In the genomic region with DNA sequence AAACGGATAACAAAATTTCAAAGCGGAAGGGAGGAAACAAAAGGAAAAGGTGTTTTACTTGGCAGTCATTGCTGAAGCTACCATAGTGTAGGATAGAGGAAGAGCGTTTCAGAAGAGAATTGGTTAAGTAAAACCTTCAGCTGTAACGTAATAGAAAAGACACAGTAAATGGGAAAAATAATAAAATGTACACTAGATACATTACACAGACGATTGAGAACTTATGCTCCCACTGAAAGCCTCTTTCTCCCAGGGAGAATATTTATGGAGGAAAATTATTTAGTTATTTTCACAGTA, we compare ENCODE assay signal across 9 cellular contexts.
DNase-seq lines count a peak whose midpoint lies in the region; ATAC-seq and TF ChIP-seq lines count a peak whose summit lies in the region.
"Had no signal": no experiment of that assay in that cellular context is flagged by ENCODE, and none has a peak within 500 bp of the region (broad histone marks: within the 10 kb centered on the region; RNA-seq: fewer than 3 reads in every experiment).

No MANE protein-coding gene starts in this region.

- H3K9me3 ChIP-seq in ovary, result no peaks in the 10 kb centered on the region

- H3K4me1 ChIP-seq in ovary (ENCODE audit: insufficient read depth), result no peaks in the 10 kb centered on the region

- peak overlapping the region in 37 of 59 donors; percentile 5 to 90 (median 73) for H3K27ac ChIP-seq in dorsolateral prefrontal cortex
- peak overlapping the region in 1 of 2 donors; percentile 73 for H3K27ac ChIP-seq in ovary

- ATAC-seq in GM21528 (IDR thresholded peaks at IDR 0.05; ENCODE audit: low FRiP score, unreplicated experiment) (no peak), HG03354 (IDR thresholded peaks at IDR 0.05; ENCODE audit: poor library complexity, severe bottlenecking, unreplicated experiment) (no peak)

- H3K4me3 ChIP-seq in dorsolateral prefrontal cortex (peak overlapping the region in 52 of 59 donors; percentile 22 to 73 (median 54)), ovary (peak overlapping the region; percentile 64)

- H3K27me3 ChIP-seq in dorsolateral prefrontal cortex (peaks cover 0 to 100% (median 87%) of the 10 kb centered on the region in 45 donors), ovary (no peaks in the 10 kb centered on the region)

- WGBS in ovary, 3 donors, result 19 to 27% (median 21%) methylated on average over 5 of the region's 5 CpGs

- H3K36me3 ChIP-seq in ovary, result no peaks in the 10 kb centered on the region

- DNase-seq in DMS53 (lab: John Stamatoyannopoulos, UW), result peak; percentile 48
- peak; percentile 46 for DNase-seq in NCI-H748 treated with DMSO at 0.1 percent for 48 hours (lab: John Stamatoyannopoulos, UW)
- no peak for DNase-seq in dorsolateral prefrontal cortex
- DNase-seq in ovary, result no peak
- no peak for DNase-seq in GM03348 (ENCODE audit: low spot score)
- DNase-seq in DMS 273 (lab: John Stamatoyannopoulos, UW; ENCODE audit: unreplicated experiment), result no peak
- DNase-seq: NCI-H1092 treated with DMSO at 0.1 percent for 48 hours had no signal

- TF ChIP-seq CTCF in dorsolateral prefrontal cortex (IDR thresholded peaks at IDR 0.05 in 54 of 56, conservative IDR thresholded peaks at IDR 0.05 in 2 of 56; ENCODE audit: low read depth in 1 of 56, partially characterized antibody in 56 of 56) (no peak), ovary (IDR thresholded peaks at IDR 0.05) (no peak)

- no peak for TF ChIP-seq EP300 in ovary (IDR thresholded peaks at IDR 0.05)

- no peak for TF ChIP-seq POLR2A in ovary (IDR thresholded peaks at IDR 0.05)

- intact Hi-C loops in dorsolateral prefrontal cortex (cut with DNase I), result loop anchor here (10.0 kb wide), 1 partner anchor 89 kb away; the partner anchor contains the start of gene PRDM1 (in 2 of the 2)
- intact Hi-C loops in ovary (cut with DNase I), result loop anchor here in 2 of 4 donors (10.0 kb wide), 3 partner anchors 89 to 511 kb away; partner anchors contain the start of gene PRDM1 (in 2 of the 2)

Comparison
In these comparisons a context has a peak if more than half of its experiments do, and no peak if none do; other contexts are left out.
1. DNase-seq: peak in DMS53 (single experiment) and NCI-H748 treated with DMSO at 0.1 percent for 48 hours (single experiment); none in dorsolateral prefrontal cortex (0 of 10), ovary (0 of 5), GM03348 (single experiment) and DMS 273 (single experiment).